14 cellular contexts compared by ENCODE assay signal in genomic region chr15:22788004-22788403, GRCh38. TPM values are rescaled to one million over a fixed set of nuclear protein-coding genes. Genes with fewer than 3 reads are reported as not detected.
DNase-seq lines count a peak whose midpoint lies in the region; ATAC-seq and TF ChIP-seq lines count a peak whose summit lies in the region.
"Had no signal": no experiment of that assay in that cellular context is flagged by ENCODE, and none has a peak within 500 bp of the region (broad histone marks: within the 10 kb centered on the region; RNA-seq: fewer than 3 reads in every experiment).

No MANE protein-coding gene starts in this region.

- no peak for DNase-seq in CD4-positive, alpha-beta T cell
- DNase-seq in HFFc6 = no peak
- DNase-seq in activated naive CD8-positive, alpha-beta T cell treated with anti-CD3 and anti-CD28 coated beads, Interleukin-2, amount 50 U/mL, for 24 hours = no peak
- DNase-seq in NCI-H446 (lab: John Stamatoyannopoulos, UW) = no peak
- no peak for DNase-seq in sciatic nerve (ENCODE audit: low spot score)
- DNase-seq in caudate nucleus (lab: John Stamatoyannopoulos, UW) = no peak
- no peak for DNase-seq in NCI-H146 (lab: John Stamatoyannopoulos, UW)
- DNase-seq: activated CD4-positive, CD25-positive, alpha-beta regulatory T cell; NCI-H2029 treated with DMSO at 0.1 percent for 48 hours; ovary; stimulated activated CD4-positive, alpha-beta T cell treated with anti-CD3 and anti-CD28 coated beads, Interleukin-2, amount 100 ng/mL, for 48 hours had no signal

- H3K36me3 Mint-ChIP-seq in CD4-positive, alpha-beta T cell (ENCODE audit: low read depth) = peaks cover 7% of the 10 kb centered on the region
- H3K36me3 Mint-ChIP-seq in HFFc6 (ENCODE audit: low read depth) = peaks cover 13% of the 10 kb centered on the region
- peaks cover 22% of the 10 kb centered on the region for H3K36me3 Mint-ChIP-seq in activated naive CD8-positive, alpha-beta T cell treated with anti-CD3 and anti-CD28 coated beads, Interleukin-2, amount 50 U/mL, for 24 hours (ENCODE audit: low read depth)

- no peaks in the 10 kb centered on the region for H3K27me3 ChIP-seq in CD4-positive, alpha-beta T cell (ENCODE audit: control insufficient read depth, insufficient read depth, low read length)
- H3K27me3 ChIP-seq in mucosa of stomach (ENCODE audit: control insufficient read depth, insufficient read depth, low read length) = no peaks in the 10 kb centered on the region
- H3K27me3 ChIP-seq: adrenal gland, ovary, testis had no signal

- H3K27ac ChIP-seq in CD4-positive, alpha-beta T cell (ENCODE audit: low read depth, low read length) = no peak overlapping the region
- H3K27ac ChIP-seq in caudate nucleus (ENCODE audit: low read depth, low read length) = no peak overlapping the region
- H3K27ac ChIP-seq: ovary had no signal

- CTCF ChIA-PET in CD4-positive, alpha-beta T cell (lab: Charles Lee) = no interaction called here

- H3K4me1 Mint-ChIP-seq in CD4-positive, alpha-beta T cell (ENCODE audit: low read depth) = peaks cover 37% of the 10 kb centered on the region
- peaks cover 10% of the 10 kb centered on the region for H3K4me1 Mint-ChIP-seq in HFFc6 (ENCODE audit: low read depth)
- peaks cover 23% of the 10 kb centered on the region for H3K4me1 Mint-ChIP-seq in activated naive CD8-positive, alpha-beta T cell treated with anti-CD3 and anti-CD28 coated beads, Interleukin-2, amount 50 U/mL, for 24 hours

- peak overlapping the region; percentile 76 for H3K9ac ChIP-seq in mucosa of stomach (ENCODE audit: low read length)

- H3K36me3 ChIP-seq in mucosa of stomach (ENCODE audit: control insufficient read depth, insufficient read depth, low read length) = no peaks in the 10 kb centered on the region
- H3K36me3 ChIP-seq: adrenal gland, ovary had no signal

- peak overlapping the region; percentile 70 for H3K27ac Mint-ChIP-seq in CD4-positive, alpha-beta T cell
- peak overlapping the region; percentile 29; the same call in 1 of the 2 replicates for H3K27ac Mint-ChIP-seq in HFFc6
- H3K27ac Mint-ChIP-seq in activated naive CD8-positive, alpha-beta T cell treated with anti-CD3 and anti-CD28 coated beads, Interleukin-2, amount 50 U/mL, for 24 hours = peak overlapping the region; percentile 60

- intact Hi-C loops in CD4-positive, alpha-beta T cell (cut with DNase I, micrococcal nuclease) = no loop called here
- intact Hi-C loops in sciatic nerve (cut with DNase I) = no loop called here

- no peaks in the 10 kb centered on the region for H3K4me1 ChIP-seq in mucosa of stomach (ENCODE audit: control insufficient read depth, insufficient read depth, low read length)
- H3K4me1 ChIP-seq: testis had no signal

- no peaks in the 10 kb centered on the region for H3K9me3 Mint-ChIP-seq in CD4-positive, alpha-beta T cell
- peaks cover 7% of the 10 kb centered on the region; the same call in 1 of the 2 replicates for H3K9me3 Mint-ChIP-seq in HFFc6
- peaks cover 4% of the 10 kb centered on the region for H3K9me3 Mint-ChIP-seq in activated naive CD8-positive, alpha-beta T cell treated with anti-CD3 and anti-CD28 coated beads, Interleukin-2, amount 50 U/mL, for 24 hours

- H3K27me3 Mint-ChIP-seq in CD4-positive, alpha-beta T cell = no peaks in the 10 kb centered on the region
- peaks cover 1% of the 10 kb centered on the region; the same call in 1 of the 2 replicates for H3K27me3 Mint-ChIP-seq in HFFc6 (ENCODE audit: insufficient read depth)
- H3K27me3 Mint-ChIP-seq in activated naive CD8-positive, alpha-beta T cell treated with anti-CD3 and anti-CD28 coated beads, Interleukin-2, amount 50 U/mL, for 24 hours = no peaks in the 10 kb centered on the region

- ATAC-seq in CD4-positive, alpha-beta T cell (ENCODE audit: poor library complexity) = no peak
- ATAC-seq in activated naive CD8-positive, alpha-beta T cell treated with anti-CD3 and anti-CD28 coated beads, Interleukin-2, amount 50 U/mL, for 24 hours = no peak
- ATAC-seq in sciatic nerve = no peak

- peak overlapping the region; percentile 92 for H3K4me3 Mint-ChIP-seq in CD4-positive, alpha-beta T cell
- H3K4me3 Mint-ChIP-seq in HFFc6 = peak overlapping the region; percentile 88
- peak overlapping the region; percentile 87 for H3K4me3 Mint-ChIP-seq in activated naive CD8-positive, alpha-beta T cell treated with anti-CD3 and anti-CD28 coated beads, Interleukin-2, amount 50 U/mL, for 24 hours

- no peak for TF ChIP-seq CTCF in CD4-positive, alpha-beta T cell (IDR thresholded peaks at IDR 0.05)
- TF ChIP-seq CTCF in HFFc6 (IDR thresholded peaks at IDR 0.05) = no peak

- no peak overlapping the region for H3K4me3 ChIP-seq in mucosa of stomach (ENCODE audit: low read length)

- H3K9me3 ChIP-seq in CD4-positive, alpha-beta T cell (ENCODE audit: control insufficient read depth, low read length) = no peaks in the 10 kb centered on the region
- H3K9me3 ChIP-seq in mucosa of stomach (ENCODE audit: control insufficient read depth, low read length) = no peaks in the 10 kb centered on the region
- H3K9me3 ChIP-seq: adrenal gland, ovary, testis had no signal

- POLR2A ChIA-PET in CD4-positive, alpha-beta T cell (lab: Charles Lee) = interaction anchor here (0.7 to 0.8 kb wide), 2 partner anchors 29 to 252 kb away, joined by 3 read pairs; partner anchors contain the start of gene TUBGCP5

RNA-seq across cellular contexts. Expression of gene NIPA1, which starts 1.6 kb away (rescaled TPM):
- total RNA-seq in CD4-positive, alpha-beta T cell = 1 to 10 TPM; 5.1 to 5.4 TPM
- 10 to 100 TPM; 18.6 to 21.0 (median 20.5) TPM for total RNA-seq in HFFc6 (2021; fragmentation: NEBNext Ultra II Directional; extraction: Animal tissue kit (Norgen Biotek cat#: 25700))
- 12.4 TPM for total RNA-seq in sciatic nerve

RNA-seq across cellular contexts. Expression of gene NIPA2, which starts 50.5 kb away (rescaled TPM):
- total RNA-seq in CD4-positive, alpha-beta T cell = 10 to 100 TPM; 33.9 to 36.7 TPM
- 10 to 100 TPM; 71.7 to 92.4 (median 76.6) TPM for total RNA-seq in HFFc6 (2021; fragmentation: NEBNext Ultra II Directional; extraction: Animal tissue kit (Norgen Biotek cat#: 25700))
- 35.1 TPM for total RNA-seq in sciatic nerve
